In genomic region chr2:76174505-76174904, GRCh38 we compare ENCODE assay signal across 8 cellular contexts.
"Had no signal": no experiment of that assay in that cellular context is flagged by ENCODE, and none has a peak within 500 bp of the region (broad histone marks: within the 10 kb centered on the region; RNA-seq: fewer than 3 reads in every experiment).

No MANE protein-coding gene starts in this region.

- H3K27me3 Mint-ChIP-seq: IgD-negative memory B cell had no signal

- DNase-seq: IMR-90, KBM-7, KG1 had no signal

- H3K4me1 Mint-ChIP-seq: IgD-negative memory B cell had no signal

- H3K36me3 Mint-ChIP-seq: IgD-negative memory B cell had no signal

- H3K27ac Mint-ChIP-seq: IgD-negative memory B cell had no signal

- H3K4me3 ChIP-seq: K562 had no signal

- FAIRE-seq: HTR-8/SVneo, K562 had no signal

- ATAC-seq: K562 had no signal

- H3K9ac ChIP-seq: KMS-11 had no signal

- H3K27ac ChIP-seq: HL-60, KMS-11 had no signal

- H3K4me3 Mint-ChIP-seq: IgD-negative memory B cell had no signal

- H3K4me2 ChIP-seq: KMS-11 had no signal
